18 cellular contexts compared by ENCODE assay signal in the genomic region with DNA sequence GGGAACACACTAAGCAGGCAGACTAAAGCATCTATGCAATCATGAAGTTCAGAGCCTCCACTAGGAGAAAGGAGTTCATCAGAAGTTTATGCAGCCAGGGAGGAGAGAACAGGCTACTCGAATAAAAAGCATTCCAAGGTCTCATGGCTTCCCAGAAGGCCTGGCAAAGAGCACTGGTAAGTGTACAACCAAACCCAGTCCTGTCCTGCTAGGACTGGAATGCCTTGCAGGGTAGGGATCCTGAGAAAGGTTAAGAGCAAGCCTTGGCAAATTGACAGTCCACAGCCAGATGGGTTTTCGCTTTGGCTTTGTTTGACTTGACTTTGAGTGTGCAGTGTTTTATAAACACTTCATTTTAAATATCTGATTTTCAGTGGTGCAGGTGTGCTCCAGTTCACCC.
A peak's percentile ranks its signal among the peaks of the same experiment; 100 is the strongest.
DNase-seq lines count a peak whose midpoint lies in the region; ATAC-seq and TF ChIP-seq lines count a peak whose summit lies in the region.
"Had no signal": no experiment of that assay in that cellular context is flagged by ENCODE, and none has a peak within 500 bp of the region (broad histone marks: within the 10 kb centered on the region; RNA-seq: fewer than 3 reads in every experiment).

No MANE protein-coding gene starts in this region.

- no peaks in the 10 kb centered on the region for H3K9me3 ChIP-seq in T-helper 17 cell (ENCODE audit: control insufficient read depth, low read length, poor library complexity, severe bottlenecking)
- H3K9me3 ChIP-seq: right lobe of liver, vagina had no signal

- H3K27me3 Mint-ChIP-seq in nephron (ENCODE audit: low read depth) (no peaks in the 10 kb centered on the region), T-helper 17 cell (peaks cover 5% of the 10 kb centered on the region)
- H3K27me3 Mint-ChIP-seq: stimulated activated naive CD8-positive, alpha-beta T cell treated with anti-CD3 and anti-CD28 coated beads, Interleukin-15, amount 100 ng/mL, for 72 hours had no signal

- H3K27ac Mint-ChIP-seq in nephron (peak overlapping the region in 2 of 3 experiments; percentile 3 to 78), T-helper 17 cell (no peak overlapping the region)
- H3K27ac Mint-ChIP-seq: IgD-negative memory B cell; stimulated activated naive CD8-positive, alpha-beta T cell treated with anti-CD3 and anti-CD28 coated beads, Interleukin-15, amount 100 ng/mL, for 72 hours had no signal

- H3K4me3 Mint-ChIP-seq in nephron (no peak overlapping the region), T-helper 17 cell (no peak overlapping the region)
- H3K4me3 Mint-ChIP-seq: CD4-positive, alpha-beta memory T cell; IgD-negative memory B cell; stimulated activated naive CD8-positive, alpha-beta T cell treated with anti-CD3 and anti-CD28 coated beads, Interleukin-15, amount 100 ng/mL, for 72 hours had no signal

- no peak for TF ChIP-seq CTCF in astrocyte of the cerebellum (IDR thresholded peaks at IDR 0.05; ENCODE audit: low read depth, low read length, missing control alignments)
- no peak for TF ChIP-seq CTCF in nephron (IDR thresholded peaks at IDR 0.05; ENCODE audit: unreplicated experiment in 3 of 3)

- in situ Hi-C loops in astrocyte of the cerebellum (cut with HindIII; ENCODE audit: low sequenced_read_pairs): no loop called here

- intact Hi-C loops in left ventricle myocardium superior (cut with micrococcal nuclease): no loop called here

- ATAC-seq in left ventricle myocardium superior (no peak), GM19351 (IDR thresholded peaks at IDR 0.05; ENCODE audit: unreplicated experiment) (no peak), T-helper 17 cell (no peak)
- ATAC-seq: right lobe of liver; stimulated activated naive CD8-positive, alpha-beta T cell treated with anti-CD3 and anti-CD28 coated beads, Interleukin-15, amount 100 ng/mL, for 72 hours had no signal

- H3K36me3 Mint-ChIP-seq in nephron (ENCODE audit: low read depth): no peaks in the 10 kb centered on the region
- no peaks in the 10 kb centered on the region for H3K36me3 Mint-ChIP-seq in T-helper 17 cell (ENCODE audit: low read depth)
- H3K36me3 Mint-ChIP-seq: CD4-positive, alpha-beta memory T cell; IgD-negative memory B cell had no signal

- DNase-seq in DMS53 (lab: John Stamatoyannopoulos, UW) (peak; percentile 85), NCI-H187 (lab: John Stamatoyannopoulos, UW) (peak; percentile 21 to 65), astrocyte of the cerebellum (ENCODE audit: low read depth) (peak; percentile 34), left ventricle myocardium superior (no peak), SIG-M5 (lab: John Stamatoyannopoulos, UW) (no peak), T-helper 17 cell (no peak)
- DNase-seq: activated CD4-positive, alpha-beta T cell treated with anti-CD3 and anti-CD28 coated beads, Interleukin-2, amount 50 U/mL, for 48 hours; activated naive CD4-positive, alpha-beta T cell treated with Interleukin-2 at 50 U/mL for 16 hours; activated T-cell treated with anti-CD3 and anti-CD28 coated beads for 4 hours; aorta; CD4-positive, alpha-beta memory T cell; NCI-H226; right lobe of liver; stimulated activated naive CD8-positive, alpha-beta T cell treated with anti-CD3 and anti-CD28 coated beads, Interleukin-15, amount 100 ng/mL, for 72 hours had no signal

- no peak overlapping the region for H3K4me3 ChIP-seq in astrocyte of the cerebellum (ENCODE audit: low read depth, low read length)
- H3K4me3 ChIP-seq: right lobe of liver, vagina had no signal

- H3K9me3 Mint-ChIP-seq in nephron: no peaks in the 10 kb centered on the region
- H3K9me3 Mint-ChIP-seq: CD4-positive, alpha-beta memory T cell; IgD-negative memory B cell; stimulated activated naive CD8-positive, alpha-beta T cell treated with anti-CD3 and anti-CD28 coated beads, Interleukin-15, amount 100 ng/mL, for 72 hours had no signal

- peaks cover 24% of the 10 kb centered on the region for H3K4me1 Mint-ChIP-seq in nephron
- no peaks in the 10 kb centered on the region for H3K4me1 Mint-ChIP-seq in T-helper 17 cell
- H3K4me1 Mint-ChIP-seq: CD4-positive, alpha-beta memory T cell; IgD-negative memory B cell; stimulated activated naive CD8-positive, alpha-beta T cell treated with anti-CD3 and anti-CD28 coated beads, Interleukin-15, amount 100 ng/mL, for 72 hours had no signal

Comparison
In these comparisons a context has a peak if more than half of its experiments do, and no peak if none do; other contexts are left out.
1. DNase-seq: peak in DMS53 (single experiment), NCI-H187 (2 of 2) and astrocyte of the cerebellum (single experiment); none in left ventricle myocardium superior (single experiment), SIG-M5 (single experiment) and T-helper 17 cell (0 of 3).